In genomic region chr1:94883688-94884087, GRCh38 we compare ENCODE assay signal across 8 cellular contexts. TPM values are rescaled to one million over a fixed set of nuclear protein-coding genes. Genes with fewer than 3 reads are reported as not detected.
DNase-seq lines count a peak whose midpoint lies in the region; ATAC-seq, FAIRE-seq and TF ChIP-seq lines count a peak whose summit lies in the region.

No MANE protein-coding gene starts in this region.

- peak overlapping the region; percentile 69 for H3K27ac Mint-ChIP-seq in activated naive CD8-positive, alpha-beta T cell treated with anti-CD3 and anti-CD28 coated beads, Interleukin-2, amount 50 U/mL, for 24 hours

- no peak for TF ChIP-seq CTCF in AG04450 (IDR thresholded peaks at IDR 0.05; ENCODE audit: low read depth, low read length)
- TF ChIP-seq CTCF in keratinocyte (optimal IDR thresholded peaks at IDR 0.05 in 1 of 3, IDR thresholded peaks at IDR 0.05 in 1 of 3, conservative IDR thresholded peaks at IDR 0.05 in 1 of 3; ENCODE audit: extremely low read depth in 1 of 3, insufficient read depth in 2 of 3, low read length in 3 of 3) = no peak
- TF ChIP-seq CTCF in tibial nerve (IDR thresholded peaks at IDR 0.05) = no peak

- TF ChIP-seq EP300 in tibial nerve (IDR thresholded peaks at IDR 0.05) = no peak

- no peaks in the 10 kb centered on the region for H3K79me2 ChIP-seq in keratinocyte (ENCODE audit: control insufficient read depth, insufficient read depth, low read length)

- DNase-seq in AG04450 (ENCODE audit: low read depth, low spot score) (no peak), keratinocyte (ENCODE audit: low read depth, low spot score) (no peak), tibial nerve (ENCODE audit: low spot score in 2 of 2) (no peak), SK-N-DZ (ENCODE audit: low spot score) (no peak), Ammon's horn (ENCODE audit: low spot score) (no peak), NCI-H187 (lab: John Stamatoyannopoulos, UW) (no peak)
- DNase-seq in activated naive CD8-positive, alpha-beta T cell treated with anti-CD3 and anti-CD28 coated beads, Interleukin-2, amount 50 U/mL, for 24 hours = peak; percentile 7

- peak; percentile 57 for ATAC-seq in HG02885 (IDR thresholded peaks at IDR 0.05; ENCODE audit: poor library complexity, unreplicated experiment)
- ATAC-seq in activated naive CD8-positive, alpha-beta T cell treated with anti-CD3 and anti-CD28 coated beads, Interleukin-2, amount 50 U/mL, for 24 hours = peak; percentile 91

- peak overlapping the region; percentile 52 for H3K4me3 Mint-ChIP-seq in activated naive CD8-positive, alpha-beta T cell treated with anti-CD3 and anti-CD28 coated beads, Interleukin-2, amount 50 U/mL, for 24 hours

- TF ChIP-seq POLR2A in tibial nerve (IDR thresholded peaks at IDR 0.05) = no peak

- POLR2A ChIA-PET in AG04450 (lab: Yijun Ruan, JAX) = no interaction called here

- FAIRE-seq in keratinocyte (lab: Jason Lieb, UNC) = no peak

- 3 to 8% methylated on average over 4 of the region's 4 CpGs for WGBS in tibial nerve, 2 donors

- CTCF ChIA-PET in AG04450 (lab: Charles Lee) = no interaction called here

- H3K9me1 ChIP-seq in keratinocyte (ENCODE audit: control insufficient read depth, extremely low read depth, insufficient read depth, low read length) = no peaks in the 10 kb centered on the region

- H3K27me3 ChIP-seq in AG04450 (ENCODE audit: control insufficient read depth, insufficient read depth, low read length) (no peaks in the 10 kb centered on the region), keratinocyte (ENCODE audit: control insufficient read depth, extremely low read depth, insufficient read depth, low read length) (no peaks in the 10 kb centered on the region), tibial nerve (no peaks in the 10 kb centered on the region)

- H3K36me3 Mint-ChIP-seq in activated naive CD8-positive, alpha-beta T cell treated with anti-CD3 and anti-CD28 coated beads, Interleukin-2, amount 50 U/mL, for 24 hours (ENCODE audit: low read depth) = no peaks in the 10 kb centered on the region

- H2AFZ ChIP-seq in keratinocyte (ENCODE audit: control insufficient read depth, low read length) = peak overlapping the region; percentile 18

- H3K27me3 Mint-ChIP-seq in activated naive CD8-positive, alpha-beta T cell treated with anti-CD3 and anti-CD28 coated beads, Interleukin-2, amount 50 U/mL, for 24 hours = no peaks in the 10 kb centered on the region

- H3K9me3 ChIP-seq in AG04450 (ENCODE audit: control insufficient read depth, insufficient read depth, low read length) = no peaks in the 10 kb centered on the region
- H3K9me3 ChIP-seq in keratinocyte (ENCODE audit: control insufficient read depth, low read depth, low read length) = no peaks in the 10 kb centered on the region
- H3K9me3 ChIP-seq in tibial nerve = no peaks in the 10 kb centered on the region

- peaks cover 10% of the 10 kb centered on the region for H3K4me1 Mint-ChIP-seq in activated naive CD8-positive, alpha-beta T cell treated with anti-CD3 and anti-CD28 coated beads, Interleukin-2, amount 50 U/mL, for 24 hours

- H3K36me3 ChIP-seq in keratinocyte (ENCODE audit: control insufficient read depth in 2 of 2, extremely low read depth in 1 of 2, insufficient read depth in 2 of 2, low read length in 2 of 2) (no peaks in the 10 kb centered on the region), tibial nerve (no peaks in the 10 kb centered on the region)

- no peaks in the 10 kb centered on the region for H4K20me1 ChIP-seq in keratinocyte (ENCODE audit: control insufficient read depth, extremely low read depth, insufficient read depth, low read length)

- no peak overlapping the region for H3K9ac ChIP-seq in keratinocyte (ENCODE audit: control insufficient read depth, extremely low read depth, insufficient read depth, low read length)

- H3K4me2 ChIP-seq in keratinocyte (ENCODE audit: control insufficient read depth, extremely low read depth, insufficient read depth, low read depth, low read length) = peak overlapping the region; percentile 38

- H3K4me1 ChIP-seq in keratinocyte (ENCODE audit: control insufficient read depth, extremely low read depth, insufficient read depth, low read length) (no peaks in the 10 kb centered on the region), tibial nerve (peaks cover 0 to 25% (median 12%) of the 10 kb centered on the region in 4 donors)

- dilution Hi-C loops in keratinocyte (cut with MboI; ENCODE audit: extremely low pct_ligation_motif_present, low sequenced_read_pairs) = no loop called here

- H3K27ac ChIP-seq in AG04450 (ENCODE audit: low read depth, low read length) = peak overlapping the region; percentile 92
- H3K27ac ChIP-seq in keratinocyte (ENCODE audit: control insufficient read depth, insufficient read depth, low read length) = no peak overlapping the region
- H3K27ac ChIP-seq in tibial nerve = peak overlapping the region; percentile 64 to 86 (median 76)

- H3K9me3 Mint-ChIP-seq in activated naive CD8-positive, alpha-beta T cell treated with anti-CD3 and anti-CD28 coated beads, Interleukin-2, amount 50 U/mL, for 24 hours = no peaks in the 10 kb centered on the region

- H3K4me3 ChIP-seq in AG04450 (ENCODE audit: low read depth, low read length) (no peak overlapping the region; the same call in 1 of the 2 replicates), keratinocyte (ENCODE audit: control insufficient read depth in 2 of 3, extremely low read depth in 1 of 3, insufficient read depth in 2 of 3, low read depth in 1 of 3, low read length in 3 of 3) (no peak overlapping the region), tibial nerve (peak overlapping the region in 2 of 4 donors; percentile 9 to 20)

RNA-seq across cellular contexts. Expression of gene CNN3, which starts 43.2 kb away (rescaled TPM):
- 374 and 438 TPM in 2 replicates for polyA plus RNA-seq in AG04450 (2011; rRNA removed)
- polyA minus RNA-seq in AG04450 (2011; rRNA and poly(A)+ RNA removed) = 307 and 327 TPM in 2 replicates
- polyA plus RNA-seq in keratinocyte = 54.7 to 162 TPM (median 119 TPM) in 3 replicates
- polyA plus RNA-seq in keratinocyte (2011; ENCODE audit: low read depth) = 41.5 TPM
- 66.6 and 121 TPM in 2 replicates for polyA plus RNA-seq in keratinocyte (2011; cell fraction: cytosol; rRNA removed)
- polyA plus RNA-seq in keratinocyte (2011; cell fraction: nucleus; rRNA removed) = 60.1 and 70.8 TPM in 2 replicates
- 27.8 and 161 TPM in 2 replicates for polyA plus RNA-seq in keratinocyte (2012; ENCODE audit: low replicate concordance)
- 50.9 to 169 TPM (median 73.8 TPM) in 3 replicates for polyA minus RNA-seq in keratinocyte
- 65.2 TPM for polyA minus RNA-seq in keratinocyte (2011; cell fraction: cytosol; rRNA and poly(A)+ RNA removed)
- 25.5 and 44.4 TPM in 2 replicates for polyA minus RNA-seq in keratinocyte (2011; cell fraction: nucleus; rRNA and poly(A)+ RNA removed)
- 100 to 1,000 TPM; 307 to 344 (median 329) TPM for total RNA-seq in tibial nerve
- polyA plus RNA-seq in SK-N-DZ (2014; cell fraction: cytosol; rRNA removed) = 158 and 161 TPM in 2 replicates
- polyA plus RNA-seq in SK-N-DZ (2014; cell fraction: nucleus; rRNA removed) = 83.0 and 108 TPM in 2 replicates
